Comparison of ENCODE assay signal across 8 cellular contexts in genomic region chr20:3237958-3238615, GRCh38. TPM values are rescaled to one million over a fixed set of nuclear protein-coding genes. Genes with fewer than 3 reads are reported as not detected.
DNase-seq lines count a peak whose midpoint lies in the region; ATAC-seq and TF ChIP-seq lines count a peak whose summit lies in the region.

No MANE protein-coding gene starts in this region.

- H3K36me3 Mint-ChIP-seq in naive thymus-derived CD4-positive, alpha-beta T cell, result no peaks in the 10 kb centered on the region

- peak overlapping the region; percentile 82 for H3K4me3 ChIP-seq in BLaER1
- H3K4me3 ChIP-seq in choroid plexus epithelial cell (ENCODE audit: low read depth, low read length), result peak overlapping the region; percentile 67
- H3K4me3 ChIP-seq in naive thymus-derived CD4-positive, alpha-beta T cell (ENCODE audit: low read length), result peak overlapping the region; percentile 59

- TF ChIP-seq CTCF in choroid plexus epithelial cell (conservative IDR thresholded peaks at IDR 0.05; ENCODE audit: low read depth, low read length), result no peak

- POLR2A ChIA-PET in naive thymus-derived CD4-positive, alpha-beta T cell (lab: Charles Lee), result no interaction called here

- H3K27me3 ChIP-seq in BLaER1, result peaks cover 74% of the 10 kb centered on the region
- H3K27me3 ChIP-seq in naive thymus-derived CD4-positive, alpha-beta T cell (ENCODE audit: control insufficient read depth in 2 of 2, insufficient read depth in 2 of 2, low read length in 2 of 2), result peaks cover 0 to 27% of the 10 kb centered on the region in 2 donors

- peak overlapping the region; percentile 98 for H3K4me2 ChIP-seq in BLaER1

- H3K27me3 Mint-ChIP-seq in naive thymus-derived CD4-positive, alpha-beta T cell, result peaks cover 37 to 60% (median 47%) of the 10 kb centered on the region in 5 donors

- no peak overlapping the region for H3K27ac Mint-ChIP-seq in naive thymus-derived CD4-positive, alpha-beta T cell

- H3K9ac ChIP-seq in BLaER1, result peak overlapping the region; percentile 63; the same call in 1 of the 2 replicates

- H3K4me1 Mint-ChIP-seq in naive thymus-derived CD4-positive, alpha-beta T cell, result peaks cover 6 to 16% (median 7%) of the 10 kb centered on the region in 7 donors

- H3K4me3 Mint-ChIP-seq in naive thymus-derived CD4-positive, alpha-beta T cell, result peak overlapping the region; percentile 42 to 97 (median 78)

- H3K4me1 ChIP-seq in BLaER1, result peaks cover 29% of the 10 kb centered on the region
- peaks cover 0 to 16% of the 10 kb centered on the region in 2 donors for H3K4me1 ChIP-seq in naive thymus-derived CD4-positive, alpha-beta T cell (ENCODE audit: control insufficient read depth in 2 of 2, insufficient read depth in 2 of 2, low read length in 2 of 2)

- intact Hi-C loops in naive thymus-derived CD4-positive, alpha-beta T cell (cut with micrococcal nuclease), result loop anchor here in 1 of 2 donors (2.0 kb wide), 1 partner anchor 15 kb away; no protein-coding TSS in a partner anchor

- no peak for DNase-seq in choroid plexus epithelial cell (ENCODE audit: low read depth)
- no peak for DNase-seq in naive thymus-derived CD4-positive, alpha-beta T cell
- DNase-seq in mesenteric fat pad (ENCODE audit: low spot score), result no peak
- DNase-seq in GM19238 (ENCODE audit: insufficient read length, low spot score), result no peak
- DNase-seq in medulla oblongata (ENCODE audit: extremely low spot score), result no peak
- no peak for DNase-seq in middle frontal gyrus (ENCODE audit: extremely low spot score, low spot score)

- CTCF ChIA-PET in naive thymus-derived CD4-positive, alpha-beta T cell (lab: Charles Lee), result no interaction called here

- no peak for TF ChIP-seq EP300 in Ishikawa (IDR thresholded peaks at IDR 0.05; ENCODE audit: borderline replicate concordance)

- H3K36me3 ChIP-seq in BLaER1, result no peaks in the 10 kb centered on the region
- no peaks in the 10 kb centered on the region for H3K36me3 ChIP-seq in naive thymus-derived CD4-positive, alpha-beta T cell (ENCODE audit: control insufficient read depth in 2 of 3, insufficient read depth in 3 of 3, low read length in 3 of 3)

- no peak for ATAC-seq in naive thymus-derived CD4-positive, alpha-beta T cell

- H3K9me3 Mint-ChIP-seq in naive thymus-derived CD4-positive, alpha-beta T cell, result peaks cover 0 to 1% (median 0%) of the 10 kb centered on the region in 11 donors

- no peak overlapping the region for H3K27ac ChIP-seq in BLaER1
- H3K27ac ChIP-seq in naive thymus-derived CD4-positive, alpha-beta T cell (ENCODE audit: low read depth, low read length), result no peak overlapping the region

- H4K20me1 ChIP-seq in BLaER1, result peaks cover 34% of the 10 kb centered on the region

- no peaks in the 10 kb centered on the region for H3K9me3 ChIP-seq in BLaER1
- H3K9me3 ChIP-seq in naive thymus-derived CD4-positive, alpha-beta T cell (ENCODE audit: control insufficient read depth in 2 of 3, low read length in 3 of 3), result no peaks in the 10 kb centered on the region

- no peak for TF ChIP-seq RAD21 in Ishikawa (IDR thresholded peaks at IDR 0.05; ENCODE audit: low read depth)

TF ChIP-seq in Ishikawa, 13 proteins besides CTCF, POLR2A, EP300 and RAD21:
- TF ChIP-seq TCF12 (IDR thresholded peaks at IDR 0.05; ENCODE audit: low read depth) (no peak), MAX (IDR thresholded peaks at IDR 0.05) (peak; percentile 53; the same call in 1 of the 2 replicates), ZBTB7A (IDR thresholded peaks at IDR 0.05; ENCODE audit: low read depth) (peak; percentile 58; the same call in 1 of the 2 replicates)

RNA-seq across cellular contexts. Expression of gene SLC4A11, which starts 0.9 kb away (rescaled TPM):
- total RNA-seq in naive thymus-derived CD4-positive, alpha-beta T cell, result 1 to 10 TPM in 2 of 5 experiments, under 1 TPM in 2, not detected in 1; 0.19 to 1.5 (median 0.93) TPM
- polyA plus RNA-seq in naive thymus-derived CD4-positive, alpha-beta T cell, result not detected
- total RNA-seq in mesenteric fat pad, result 1.2 TPM

RNA-seq across cellular contexts. Expression of gene ITPA, which starts 28.8 kb away (rescaled TPM):
- total RNA-seq in naive thymus-derived CD4-positive, alpha-beta T cell, result 10 to 100 TPM; 37.7 to 71.2 (median 43.5) TPM
- 10 to 100 TPM; 50.1 to 62.3 TPM for polyA plus RNA-seq in naive thymus-derived CD4-positive, alpha-beta T cell
- 38.0 TPM for total RNA-seq in mesenteric fat pad

RNA-seq across cellular contexts. Expression of gene DDRGK1, which starts 33.6 kb away (rescaled TPM):
- total RNA-seq in naive thymus-derived CD4-positive, alpha-beta T cell, result 10 to 100 TPM; 39.4 to 60.3 (median 46.6) TPM
- 10 to 100 TPM; 40.6 to 58.0 TPM for polyA plus RNA-seq in naive thymus-derived CD4-positive, alpha-beta T cell
- 59.3 TPM for total RNA-seq in mesenteric fat pad
